9 cellular contexts compared by ENCODE assay signal in genomic region chr4:26584725-26585124, GRCh38. TPM values are rescaled to one million over a fixed set of nuclear protein-coding genes. Genes with fewer than 3 reads are reported as not detected.
DNase-seq lines count a peak whose midpoint lies in the region; ATAC-seq and TF ChIP-seq lines count a peak whose summit lies in the region.
"Had no signal": no experiment of that assay in that cellular context is flagged by ENCODE, and none has a peak within 500 bp of the region (broad histone marks: within the 10 kb centered on the region; RNA-seq: fewer than 3 reads in every experiment).

No MANE protein-coding gene starts in this region.

- no peak for DNase-seq in A673 (ENCODE audit: low spot score)
- DNase-seq in breast epithelium (ENCODE audit: low spot score in 2 of 2): no peak
- DNase-seq in SW 1271 (lab: John Stamatoyannopoulos, UW): no peak
- DNase-seq in glomerular visceral epithelial cell (ENCODE audit: extremely low spot score): no peak
- DNase-seq: NCI-H1092 treated with DMSO at 0.1 percent for 48 hours had no signal

- TF ChIP-seq POLR2A in breast epithelium (IDR thresholded peaks at IDR 0.05): no peak

- intact Hi-C loops in A673 (cut with micrococcal nuclease; ENCODE audit: unreplicated experiment) (no loop called here), breast epithelium (cut with DNase I; ENCODE audit: low total_unique reads) (loop anchor here (10.0 kb wide), 1 partner anchor 190 kb away; no protein-coding TSS in a partner anchor)

- WGBS in HUES64: 42% methylated on average over 4 of the region's 4 CpGs

- ATAC-seq in HG03175 (IDR thresholded peaks at IDR 0.05; ENCODE audit: unreplicated experiment) (no peak), GM18498 (IDR thresholded peaks at IDR 0.05; ENCODE audit: unreplicated experiment) (no peak)

- CTCF ChIA-PET in A673 (lab: Charles Lee): no interaction called here

- no TSS peak for BruUV-seq in A673 (replicated peaks; lab: Mats Ljungman, UMichigan)

- H3K27me3 ChIP-seq in A673 (replicated peaks; ENCODE audit: insufficient read depth, low read depth, low read length, poor library complexity) (no peaks in the 10 kb centered on the region), HUES64 (ENCODE audit: insufficient read depth, low read length) (0 out of 2 replicates have a peak, but pooled peaks cover 5% of the 10 kb centered on the region), breast epithelium (no peaks in the 10 kb centered on the region), mononuclear cell (ENCODE audit: insufficient read depth, low read length) (no peaks in the 10 kb centered on the region)

- no peak overlapping the region for H3K27ac ChIP-seq in A673 (ENCODE audit: low read depth, low read length, poor library complexity, severe bottlenecking)
- no peak overlapping the region for H3K27ac ChIP-seq in HUES64 (ENCODE audit: low read depth, low read length)
- no peak overlapping the region for H3K27ac ChIP-seq in breast epithelium

- peak overlapping the region; percentile 59 for H3K9ac ChIP-seq in HUES64 (ENCODE audit: low read depth, low read length)

- H3K4me1 ChIP-seq in A673 (ENCODE audit: insufficient read depth, low read length, poor library complexity, severe bottlenecking): peaks cover 4% of the 10 kb centered on the region
- 0 out of 2 replicates have a peak, but pooled peaks cover 4% of the 10 kb centered on the region for H3K4me1 ChIP-seq in HUES64 (ENCODE audit: insufficient read depth, low read length)
- H3K4me1 ChIP-seq in breast epithelium: no peaks in the 10 kb centered on the region
- H3K4me1 ChIP-seq in mononuclear cell (ENCODE audit: insufficient read depth, low read length): peaks cover 14% of the 10 kb centered on the region

- TF ChIP-seq CTCF in A673 (conservative IDR thresholded peaks at IDR 0.05; ENCODE audit: low read depth, low read length) (no peak), breast epithelium (IDR thresholded peaks at IDR 0.05) (no peak)

- H3K4me3 ChIP-seq in A673 (ENCODE audit: low read depth, low read length, poor library complexity, severe bottlenecking) (peak overlapping the region; percentile 97), HUES64 (ENCODE audit: low read length) (peak overlapping the region; percentile 88), breast epithelium (peak overlapping the region; percentile 66 to 87 (median 78)), mononuclear cell (ENCODE audit: low read length) (peak overlapping the region; percentile 84)

- POLR2A ChIA-PET in A673 (lab: Charles Lee; ENCODE audit: low non-redundant PET): no interaction called here

- H3K9me3 ChIP-seq in A673 (ENCODE audit: low read depth, low read length, poor library complexity, severe bottlenecking) (no peaks in the 10 kb centered on the region), HUES64 (ENCODE audit: insufficient read depth, low read depth, low read length) (no peaks in the 10 kb centered on the region), breast epithelium (no peaks in the 10 kb centered on the region), mononuclear cell (ENCODE audit: low read depth, low read length) (no peaks in the 10 kb centered on the region)

- H3K36me3 ChIP-seq in A673 (ENCODE audit: insufficient read depth, low read length, poor library complexity, severe bottlenecking): no peaks in the 10 kb centered on the region
- no peaks in the 10 kb centered on the region for H3K36me3 ChIP-seq in HUES64 (ENCODE audit: insufficient read depth, low read length)
- H3K36me3 ChIP-seq in breast epithelium: no peaks in the 10 kb centered on the region

RNA-seq across cellular contexts. Expression of gene TBC1D19, which starts 0.8 kb away (rescaled TPM):
- total RNA-seq in A673 (2021): 9.9 and 10.9 TPM in 2 replicates
- 2.1 TPM for polyA plus RNA-seq in HUES64 (2013, experiment 1 of 2)
- 2.6 TPM for polyA plus RNA-seq in HUES64 (2013, experiment 2 of 2)
- 10 to 100 TPM; 14.9 to 27.2 (median 23.9) TPM for total RNA-seq in breast epithelium
- 10.5 TPM for total RNA-seq in mononuclear cell
